Comparison of ENCODE assay signal across 14 cellular contexts in the genomic region with DNA sequence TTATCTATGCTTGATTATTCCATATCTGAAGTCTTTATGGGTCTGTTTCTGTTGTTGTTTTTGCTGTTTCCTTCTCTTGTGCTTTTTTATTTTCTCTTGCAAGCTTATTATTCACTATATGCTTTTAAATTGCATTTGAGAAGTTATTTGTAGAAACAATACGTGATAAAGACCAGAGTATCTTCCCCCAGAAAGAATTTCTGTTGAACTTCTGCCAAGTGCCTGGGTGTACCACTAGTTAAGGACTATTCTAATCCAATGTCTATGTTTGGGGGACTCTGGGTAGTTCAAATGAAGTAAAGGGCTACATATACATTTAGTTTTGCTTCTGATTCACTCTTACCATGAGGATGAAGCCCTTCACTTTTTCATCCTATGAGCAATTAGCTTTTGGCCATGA. TPM values are rescaled to one million over a fixed set of nuclear protein-coding genes. Genes with fewer than 3 reads are reported as not detected.
DNase-seq lines count a peak whose midpoint lies in the region; ATAC-seq and TF ChIP-seq lines count a peak whose summit lies in the region.
"Had no signal": no experiment of that assay in that cellular context is flagged by ENCODE, and none has a peak within 500 bp of the region (broad histone marks: within the 10 kb centered on the region; RNA-seq: fewer than 3 reads in every experiment).

No MANE protein-coding gene starts in this region.

- no peaks in the 10 kb centered on the region for H3K9me3 Mint-ChIP-seq in naive B cell
- H3K9me3 Mint-ChIP-seq: CD8-positive, alpha-beta T cell; H9 had no signal

- H3K4me1 Mint-ChIP-seq in T-helper 17 cell (peaks cover 6% of the 10 kb centered on the region), naive B cell (peaks cover 9 to 13% (median 12%) of the 10 kb centered on the region in 3 donors)
- H3K4me1 Mint-ChIP-seq: H9 had no signal

- H3K4me3 ChIP-seq in fibroblast of pulmonary artery (replicated peaks; ENCODE audit: low read depth, low read length) = no peak overlapping the region
- H3K4me3 ChIP-seq: A549 had no signal

- ATAC-seq in T-helper 17 cell (no peak), naive B cell (ENCODE audit: low read depth in 2 of 2) (no peak), GM19397 (IDR thresholded peaks at IDR 0.05; ENCODE audit: unreplicated experiment) (no peak), HG02678 (IDR thresholded peaks at IDR 0.05; ENCODE audit: unreplicated experiment) (no peak), GM18517 (IDR thresholded peaks at IDR 0.05; ENCODE audit: unreplicated experiment) (no peak)
- ATAC-seq: A549; CD8-positive, alpha-beta T cell had no signal

- no peak for TF ChIP-seq CTCF in fibroblast of pulmonary artery (IDR thresholded peaks at IDR 0.05; ENCODE audit: low read length, missing control alignments)

- H3K9me3 ChIP-seq in T-helper 17 cell (ENCODE audit: control insufficient read depth, low read length, poor library complexity, severe bottlenecking) = no peaks in the 10 kb centered on the region
- H3K9me3 ChIP-seq: A549 had no signal

- DNase-seq in T-helper 17 cell (no peak), fibroblast of pulmonary artery (ENCODE audit: low read depth) (peak; percentile 42), naive B cell (no peak)
- DNase-seq: CD8-positive, alpha-beta T cell; COR-L47; DND-41; GF-D8; GOT3; H9 had no signal

- H3K4me3 Mint-ChIP-seq in T-helper 17 cell (no peak overlapping the region), naive B cell (no peak overlapping the region)
- H3K4me3 Mint-ChIP-seq: CD14-positive monocyte; CD8-positive, alpha-beta T cell; H9 had no signal

- peak overlapping the region; percentile 47 for H3K27ac Mint-ChIP-seq in T-helper 17 cell
- H3K27ac Mint-ChIP-seq in naive B cell = peak overlapping the region in 4 of 6 donors; percentile 43 to 90 (median 66)
- H3K27ac Mint-ChIP-seq: CD8-positive, alpha-beta T cell had no signal

- H3K27me3 Mint-ChIP-seq in T-helper 17 cell (no peaks in the 10 kb centered on the region), naive B cell (no peaks in the 10 kb centered on the region)

- peaks cover 7% of the 10 kb centered on the region for H3K36me3 Mint-ChIP-seq in T-helper 17 cell (ENCODE audit: low read depth)
- peaks cover 6 to 21% of the 10 kb centered on the region in 2 donors for H3K36me3 Mint-ChIP-seq in naive B cell

RNA-seq across cellular contexts. Expression of a gene that starts 54.3 kb away (rescaled TPM):
- 1 to 10 TPM; 8.1 to 8.2 TPM for total RNA-seq in T-helper 17 cell
- 10 to 100 TPM; 12.2 to 16.1 (median 13.6) TPM for polyA plus RNA-seq in naive B cell (ENCODE audit: low read depth in 6 of 6)

RNA-seq across cellular contexts. Expression of a gene that starts 54.3 kb away (rescaled TPM):
- total RNA-seq in T-helper 17 cell = 1 to 10 TPM; 2.6 to 3.0 TPM
- polyA plus RNA-seq in naive B cell (ENCODE audit: low read depth in 6 of 6) = 1 to 10 TPM; 1.3 to 3.0 (median 1.9) TPM
